Comparison of ENCODE assay signal across 18 cellular contexts in genomic region chr3:56748663-56749231, GRCh38. TPM values are rescaled to one million over a fixed set of nuclear protein-coding genes. Genes with fewer than 3 reads are reported as not detected.
A peak's percentile ranks its signal among the peaks of the same experiment; 100 is the strongest.
DNase-seq lines count a peak whose midpoint lies in the region; ATAC-seq and TF ChIP-seq lines count a peak whose summit lies in the region.
"Had no signal": no experiment of that assay in that cellular context is flagged by ENCODE, and none has a peak within 500 bp of the region (broad histone marks: within the 10 kb centered on the region; RNA-seq: fewer than 3 reads in every experiment).

No MANE protein-coding gene starts in this region.

- no peak for TF ChIP-seq EP300 in gastroesophageal sphincter (IDR thresholded peaks at IDR 0.05)

- POLR2A ChIA-PET in naive thymus-derived CD8-positive, alpha-beta T cell (lab: Charles Lee) = interaction anchor here (0.8 to 3.4 kb wide), 6 partner anchors 10 to 51 kb away, joined by 3 to 33 read pairs (median 7); partner anchors contain the start of gene ARHGEF3

- H3K4me1 ChIP-seq in gastroesophageal sphincter (peaks cover 0 to 15% (median 0%) of the 10 kb centered on the region in 3 donors), upper lobe of right lung (peaks cover 25% of the 10 kb centered on the region)

- TF ChIP-seq POLR2A in gastroesophageal sphincter (IDR thresholded peaks at IDR 0.05) = no peak

- no peak overlapping the region for H3K4me3 Mint-ChIP-seq in activated naive CD4-positive, alpha-beta T cell treated with anti-CD3 and anti-CD28 coated beads, Interleukin-2, amount 10 ng/mL, durations not matched to agents 7 days and 5 days
- no peak overlapping the region for H3K4me3 Mint-ChIP-seq in naive thymus-derived CD8-positive, alpha-beta T cell
- H3K4me3 Mint-ChIP-seq: activated B cell treated with CpG ODN at 0.5 μM for 24 hours; activated CD8-positive, alpha-beta memory T cell treated with anti-CD3 and anti-CD28 coated beads, Interleukin-2, amount 10 ng/mL, durations not matched to agents 7 days and 5 days; stimulated activated effector memory CD8-positive, alpha-beta T cell treated with anti-CD3 and anti-CD28 coated beads, Interleukin-12 subunit alpha, Interleukin-12 subunit beta, amount 100 ng/mL, for 72 hours had no signal

- H3K27me3 ChIP-seq in gastroesophageal sphincter (no peaks in the 10 kb centered on the region), upper lobe of right lung (no peaks in the 10 kb centered on the region)
- H3K27me3 ChIP-seq: brain microvascular endothelial cell, heart left ventricle, ovary had no signal

- H3K4me3 ChIP-seq in gastroesophageal sphincter = no peak overlapping the region
- no peak overlapping the region for H3K4me3 ChIP-seq in upper lobe of right lung
- H3K4me3 ChIP-seq: heart left ventricle, ovary had no signal

- no peak for ATAC-seq in activated naive CD4-positive, alpha-beta T cell treated with anti-CD3 and anti-CD28 coated beads, Interleukin-2, amount 50 U/mL, for 72 hours
- peak; percentile 53 for ATAC-seq in gastroesophageal sphincter
- ATAC-seq in naive thymus-derived CD8-positive, alpha-beta T cell = no peak
- ATAC-seq in upper lobe of right lung = no peak
- ATAC-seq: activated CD8-positive, alpha-beta memory T cell treated with anti-CD3 and anti-CD28 coated beads, Interleukin-2, amount 10 ng/mL, durations not matched to agents 7 days and 5 days; stimulated activated effector memory CD8-positive, alpha-beta T cell treated with anti-CD3 and anti-CD28 coated beads, Interleukin-12 subunit alpha, Interleukin-12 subunit beta, amount 100 ng/mL, for 72 hours had no signal

- WGBS in gastroesophageal sphincter (ENCODE audit: low coverage in 1 of 2), 2 donors = 30 to 39% methylated on average over 8 of the region's 8 CpGs

- peaks cover 83% of the 10 kb centered on the region for H3K36me3 Mint-ChIP-seq in activated naive CD4-positive, alpha-beta T cell treated with anti-CD3 and anti-CD28 coated beads, Interleukin-2, amount 10 ng/mL, durations not matched to agents 7 days and 5 days
- peaks cover 36 to 66% of the 10 kb centered on the region in 2 donors for H3K36me3 Mint-ChIP-seq in activated naive CD4-positive, alpha-beta T cell treated with anti-CD3 and anti-CD28 coated beads, Interleukin-2, amount 50 U/mL, for 72 hours
- H3K36me3 Mint-ChIP-seq in naive thymus-derived CD8-positive, alpha-beta T cell = peaks cover 14 to 96% (median 40%) of the 10 kb centered on the region in 3 donors

- H3K27me3 Mint-ChIP-seq in activated naive CD4-positive, alpha-beta T cell treated with anti-CD3 and anti-CD28 coated beads, Interleukin-2, amount 10 ng/mL, durations not matched to agents 7 days and 5 days = no peaks in the 10 kb centered on the region
- no peaks in the 10 kb centered on the region for H3K27me3 Mint-ChIP-seq in naive thymus-derived CD8-positive, alpha-beta T cell
- H3K27me3 Mint-ChIP-seq: activated B cell treated with CpG ODN at 0.5 μM for 24 hours; activated CD8-positive, alpha-beta memory T cell treated with anti-CD3 and anti-CD28 coated beads, Interleukin-2, amount 10 ng/mL, durations not matched to agents 7 days and 5 days had no signal

- H3K9me3 ChIP-seq in gastroesophageal sphincter (no peaks in the 10 kb centered on the region), upper lobe of right lung (no peaks in the 10 kb centered on the region)
- H3K9me3 ChIP-seq: heart left ventricle, ovary had no signal

- DNase-seq in activated naive CD4-positive, alpha-beta T cell treated with anti-CD3 and anti-CD28 coated beads, Interleukin-2, amount 10 ng/mL, durations not matched to agents 7 days and 5 days = no peak
- no peak for DNase-seq in activated naive CD4-positive, alpha-beta T cell treated with anti-CD3 and anti-CD28 coated beads, Interleukin-2, amount 50 U/mL, for 72 hours (ENCODE audit: low spot score in 2 of 2)
- no peak for DNase-seq in naive thymus-derived CD8-positive, alpha-beta T cell
- DNase-seq in upper lobe of right lung (no peak), AG08395 (ENCODE audit: low spot score) (no peak), NCI-H748 (lab: John Stamatoyannopoulos, UW; ENCODE audit: unreplicated experiment) (no peak), NCI-H526 (lab: John Stamatoyannopoulos, UW) (no peak)
- DNase-seq: activated B cell treated with CpG ODN at 0.5 μM for 24 hours; activated CD8-positive, alpha-beta memory T cell treated with anti-CD3 and anti-CD28 coated beads, Interleukin-2, amount 10 ng/mL, durations not matched to agents 7 days and 5 days; activated naive CD4-positive, alpha-beta T cell; brain microvascular endothelial cell; dermis blood vessel endothelial cell; erythroblast; heart left ventricle; NCI-H2081 treated with DMSO at 0.1 percent for 48 hours; ovary had no signal

- peak overlapping the region; percentile 19 for H3K27ac Mint-ChIP-seq in activated naive CD4-positive, alpha-beta T cell treated with anti-CD3 and anti-CD28 coated beads, Interleukin-2, amount 10 ng/mL, durations not matched to agents 7 days and 5 days
- H3K27ac Mint-ChIP-seq in activated naive CD4-positive, alpha-beta T cell treated with anti-CD3 and anti-CD28 coated beads, Interleukin-2, amount 50 U/mL, for 72 hours = no peak overlapping the region
- peak overlapping the region in 9 of 10 donors; percentile 46 to 85 (median 74) for H3K27ac Mint-ChIP-seq in naive thymus-derived CD8-positive, alpha-beta T cell
- H3K27ac Mint-ChIP-seq: activated B cell treated with CpG ODN at 0.5 μM for 24 hours; activated CD8-positive, alpha-beta memory T cell treated with anti-CD3 and anti-CD28 coated beads, Interleukin-2, amount 10 ng/mL, durations not matched to agents 7 days and 5 days; stimulated activated effector memory CD8-positive, alpha-beta T cell treated with anti-CD3 and anti-CD28 coated beads, Interleukin-12 subunit alpha, Interleukin-12 subunit beta, amount 100 ng/mL, for 72 hours had no signal

- intact Hi-C loops in upper lobe of right lung (cut with DNase I) = no loop called here

- H3K36me3 ChIP-seq in gastroesophageal sphincter (peaks cover 0 to 70% of the 10 kb centered on the region in 2 donors), upper lobe of right lung (peaks cover 58% of the 10 kb centered on the region)
- H3K36me3 ChIP-seq: brain microvascular endothelial cell, ovary had no signal

- no peak for TF ChIP-seq CTCF in gastroesophageal sphincter (IDR thresholded peaks at IDR 0.05)
- TF ChIP-seq CTCF in upper lobe of right lung (IDR thresholded peaks at IDR 0.05) = no peak

- peaks cover 50% of the 10 kb centered on the region for H3K4me1 Mint-ChIP-seq in activated naive CD4-positive, alpha-beta T cell treated with anti-CD3 and anti-CD28 coated beads, Interleukin-2, amount 10 ng/mL, durations not matched to agents 7 days and 5 days
- H3K4me1 Mint-ChIP-seq in naive thymus-derived CD8-positive, alpha-beta T cell = peaks cover 16 to 62% (median 56%) of the 10 kb centered on the region in 4 donors

- CTCF ChIA-PET in activated naive CD4-positive, alpha-beta T cell treated with anti-CD3 and anti-CD28 coated beads, Interleukin-2, amount 10 ng/mL, durations not matched to agents 7 days and 5 days (lab: Charles Lee) = interaction anchor here (0.8 to 1.4 kb wide), 3 partner anchors 9 to 51 kb away, joined by 3 to 7 read pairs (median 5); no protein-coding TSS in a partner anchor

- H3K27ac ChIP-seq in gastroesophageal sphincter (peak overlapping the region in 3 of 4 donors; percentile 39 to 48 (median 41)), upper lobe of right lung (peak overlapping the region; percentile 33)
- H3K27ac ChIP-seq: brain microvascular endothelial cell, ovary had no signal

- H3K9me3 Mint-ChIP-seq in activated naive CD4-positive, alpha-beta T cell treated with anti-CD3 and anti-CD28 coated beads, Interleukin-2, amount 10 ng/mL, durations not matched to agents 7 days and 5 days = peaks cover 3% of the 10 kb centered on the region
- H3K9me3 Mint-ChIP-seq in activated naive CD4-positive, alpha-beta T cell treated with anti-CD3 and anti-CD28 coated beads, Interleukin-2, amount 50 U/mL, for 72 hours = peaks cover 0 to 11% of the 10 kb centered on the region in 2 donors
- no peaks in the 10 kb centered on the region for H3K9me3 Mint-ChIP-seq in naive thymus-derived CD8-positive, alpha-beta T cell
- H3K9me3 Mint-ChIP-seq: activated B cell treated with CpG ODN at 0.5 μM for 24 hours; stimulated activated effector memory CD8-positive, alpha-beta T cell treated with anti-CD3 and anti-CD28 coated beads, Interleukin-12 subunit alpha, Interleukin-12 subunit beta, amount 100 ng/mL, for 72 hours had no signal

RNA-seq across cellular contexts. Expression of gene ARHGEF3, which starts 53.0 kb away (rescaled TPM):
- total RNA-seq in activated naive CD4-positive, alpha-beta T cell treated with anti-CD3 and anti-CD28 coated beads, Interleukin-2, amount 50 U/mL, for 72 hours = 10 to 100 TPM; 35.7 to 54.0 TPM
- total RNA-seq in gastroesophageal sphincter (10 to 100 TPM; 10.1 to 21.6 (median 10.5) TPM), upper lobe of right lung (37.5 TPM)
- total RNA-seq in naive thymus-derived CD8-positive, alpha-beta T cell = 100 to 1,000 TPM; 118 to 123 TPM
- polyA plus RNA-seq in naive thymus-derived CD8-positive, alpha-beta T cell = 100 to 1,000 TPM in 1 of 3 donors, 10 to 100 TPM in 2; 95.3 to 101 (median 96.9) TPM

Comparison
In these comparisons a context has a peak if more than half of its experiments do, and no peak if none do; other contexts are left out.
1. H3K27ac Mint-ChIP-seq: peak in activated naive CD4-positive, alpha-beta T cell treated with anti-CD3 and anti-CD28 coated beads, Interleukin-2, amount 10 ng/mL, durations not matched to agents 7 days and 5 days (single experiment) and naive thymus-derived CD8-positive, alpha-beta T cell (9 of 10); none in activated naive CD4-positive, alpha-beta T cell treated with anti-CD3 and anti-CD28 coated beads, Interleukin-2, amount 50 U/mL, for 72 hours (0 of 2).